ENCODE assay signal across 9 cellular contexts in genomic region chr5:38401145-38401544, GRCh38.
"Had no signal": no experiment of that assay in that cellular context is flagged by ENCODE, and none has a peak within 500 bp of the region (broad histone marks: within the 10 kb centered on the region; RNA-seq: fewer than 3 reads in every experiment).

No MANE protein-coding gene starts in this region.

- H3K27ac Mint-ChIP-seq: GM23338, H9, HFFc6, IgD-negative memory B cell had no signal

- H3K4me3 Mint-ChIP-seq: GM23338, H9, HFFc6, IgD-negative memory B cell had no signal

- FAIRE-seq: H1, H54 had no signal

- H3K4me1 Mint-ChIP-seq: IgD-negative memory B cell had no signal

- H2AFZ ChIP-seq: GM23338 had no signal

- H3K4me2 ChIP-seq: GM23338 had no signal

- ATAC-seq: GM23338, HCT116 had no signal

- DNase-seq: H9, HFFc6, KG1 had no signal

- H3K36me3 Mint-ChIP-seq: IgD-negative memory B cell had no signal

- H3K4me3 ChIP-seq: GM23338 had no signal

- H3K9me3 Mint-ChIP-seq: GM23338, H9, HFFc6 had no signal

- H3K27ac ChIP-seq: HL-60 had no signal
